In genomic region chr7:142761606-142762005, GRCh38 we compare ENCODE assay signal across 10 cellular contexts. TPM values are rescaled to one million over a fixed set of nuclear protein-coding genes. Genes with fewer than 3 reads are reported as not detected.
"Had no signal": no experiment of that assay in that cellular context is flagged by ENCODE, and none has a peak within 500 bp of the region (broad histone marks: within the 10 kb centered on the region; RNA-seq: fewer than 3 reads in every experiment).

No MANE protein-coding gene starts in this region.

RNA-seq across cellular contexts. Expression of gene PRSS2, which starts 9.2 kb away (rescaled TPM):
- total RNA-seq: activated B cell treated with CpG ODN at 0.5 μM for 24 hours; activated CD4-positive, alpha-beta memory T cell treated with anti-CD3 and anti-CD28 coated beads for 36 hours; activated T-helper 1 cell treated with anti-CD3 and anti-CD28 coated beads, Interleukin-12 subunit alpha, Interleukin-12 subunit beta, Interleukin-2, Interleukin-4 antibody, amounts not matched to agents 30 ng/mL and 10 ng/mL and 1 ng/mL, durations not matched to agents 14 hours and 24 hours and 36 hours; cardiac muscle cell; IMR-90; M059J; PC-9; Right ventricle myocardium superior had no signal
- polyA plus RNA-seq: cardiac muscle cell, IMR-90 had no signal

RNA-seq across cellular contexts. Expression of gene PRSS1, which starts 12.3 kb away (rescaled TPM):
- total RNA-seq: activated B cell treated with CpG ODN at 0.5 μM for 24 hours; activated CD4-positive, alpha-beta memory T cell treated with anti-CD3 and anti-CD28 coated beads for 36 hours; activated naive CD4-positive, alpha-beta T cell treated with anti-CD3 and anti-CD28 coated beads for 36 hours; activated naive CD4-positive, alpha-beta T cell treated with anti-CD3 and anti-CD28 coated beads, Interleukin-2, amount 50 U/mL, for 72 hours; activated T-helper 1 cell treated with anti-CD3 and anti-CD28 coated beads, Interleukin-12 subunit alpha, Interleukin-12 subunit beta, Interleukin-2, Interleukin-4 antibody, amounts not matched to agents 30 ng/mL and 10 ng/mL and 1 ng/mL, durations not matched to agents 14 hours and 24 hours and 36 hours; cardiac muscle cell; IMR-90; M059J; Right ventricle myocardium superior had no signal
- polyA plus RNA-seq: cardiac muscle cell, IMR-90 had no signal
